ENCODE assay signal across 34 cellular contexts in genomic region chr6:157683707-157684106, GRCh38.
"Had no signal": no experiment of that assay in that cellular context is flagged by ENCODE, and none has a peak within 500 bp of the region (broad histone marks: within the 10 kb centered on the region; RNA-seq: fewer than 3 reads in every experiment).

No MANE protein-coding gene starts in this region.

- DNase-seq: activated CD4-positive, alpha-beta T cell treated with anti-CD3 and anti-CD28 coated beads, Interleukin-2, amount 10 ng/mL, durations not matched to agents 24 days and 14 days; activated CD4-positive, alpha-beta T cell treated with anti-CD3 and anti-CD28 coated beads, Interleukin-2, amount 50 U/mL, for 4 hours; activated CD4-positive, CD25-positive, alpha-beta regulatory T cell; activated CD8-positive, alpha-beta T cell treated with anti-CD3 and anti-CD28 coated beads for 36 hours; activated effector memory CD4-positive, alpha-beta T cell treated with anti-CD3 and anti-CD28 coated beads, Interleukin-2, amount 50 U/mL, for 16 hours; activated naive CD4-positive, alpha-beta T cell; activated naive CD4-positive, alpha-beta T cell treated with anti-CD3 and anti-CD28 coated beads, Interleukin-2, amount 50 U/mL, for 16 hours; activated naive CD8-positive, alpha-beta T cell treated with anti-CD3 and anti-CD28 coated beads for 36 hours; activated T-cell treated with anti-CD3 and anti-CD28 coated beads, Interleukin-2, amount 50 U/mL, for 1 hour; activated T-cell treated with anti-CD3 and anti-CD28 coated beads, Interleukin-2, amount 50 U/mL, for 72 hours; amniotic stem cell; aorta; MG63; MV-4-11; NCI-H1092; NCI-H1436 treated with DMSO at 0.1 percent for 48 hours; NCI-H1694 treated with DMSO at 0.1 percent for 48 hours; NCI-H2029; NCI-H226; NCI-H446 treated with DMSO at 0.1 percent for 48 hours; NCI-H69; NK-92 treated with Interleukin-12 subunit alpha and Interleukin-12 subunit beta, amount 100 ng/mL, for 24 hours; PC-3; Peyer's patch; RPMI8226; SIG-M5; SW 1271; T-helper 1 cell; T-helper 2 cell; T-helper 9 cell; WERI-Rb-1 had no signal

- H3K27me3 Mint-ChIP-seq: activated CD4-positive, alpha-beta T cell treated with anti-CD3 and anti-CD28 coated beads, Interleukin-2, amount 10 ng/mL, durations not matched to agents 24 days and 14 days; activated CD8-positive, alpha-beta T cell treated with anti-CD3 and anti-CD28 coated beads for 36 hours; activated naive CD8-positive, alpha-beta T cell treated with anti-CD3 and anti-CD28 coated beads for 36 hours; activated T-helper 17 cell treated with anti-CD3 and anti-CD28 coated beads, Interleukin-2, amount 50 U/mL, for 72 hours had no signal

- H3K9me3 ChIP-seq: MG63, Peyer's patch had no signal

- H3K4me3 ChIP-seq: cardiac muscle cell, MG63, Peyer's patch had no signal

- H3K36me3 Mint-ChIP-seq: activated naive CD8-positive, alpha-beta T cell treated with anti-CD3 and anti-CD28 coated beads for 36 hours had no signal

- H3K27ac ChIP-seq: cardiac muscle cell, Peyer's patch, WERI-Rb-1 had no signal

- H3K4me1 Mint-ChIP-seq: activated CD4-positive, alpha-beta T cell treated with anti-CD3 and anti-CD28 coated beads, Interleukin-2, amount 10 ng/mL, durations not matched to agents 24 days and 14 days; activated naive CD8-positive, alpha-beta T cell treated with anti-CD3 and anti-CD28 coated beads for 36 hours; activated T-helper 17 cell treated with anti-CD3 and anti-CD28 coated beads, Interleukin-2, amount 50 U/mL, for 72 hours had no signal

- H3K27ac Mint-ChIP-seq: activated CD4-positive, alpha-beta T cell treated with anti-CD3 and anti-CD28 coated beads, Interleukin-2, amount 10 ng/mL, durations not matched to agents 24 days and 14 days; activated CD8-positive, alpha-beta T cell treated with anti-CD3 and anti-CD28 coated beads for 36 hours; activated naive CD8-positive, alpha-beta T cell treated with anti-CD3 and anti-CD28 coated beads for 36 hours; activated T-cell treated with anti-CD3 and anti-CD28 coated beads, Interleukin-2, amount 50 U/mL, for 72 hours; activated T-helper 17 cell treated with anti-CD3 and anti-CD28 coated beads, Interleukin-2, amount 50 U/mL, for 72 hours had no signal

- H3K36me3 ChIP-seq: cardiac muscle cell, MG63, Peyer's patch, WERI-Rb-1 had no signal

- H3K4me3 Mint-ChIP-seq: activated CD4-positive, alpha-beta T cell treated with anti-CD3 and anti-CD28 coated beads, Interleukin-2, amount 10 ng/mL, durations not matched to agents 24 days and 14 days; activated CD8-positive, alpha-beta T cell treated with anti-CD3 and anti-CD28 coated beads for 36 hours; activated naive CD8-positive, alpha-beta T cell treated with anti-CD3 and anti-CD28 coated beads for 36 hours; activated T-cell treated with anti-CD3 and anti-CD28 coated beads, Interleukin-2, amount 50 U/mL, for 72 hours; activated T-helper 17 cell treated with anti-CD3 and anti-CD28 coated beads, Interleukin-2, amount 50 U/mL, for 72 hours had no signal

- ATAC-seq: activated CD8-positive, alpha-beta T cell treated with anti-CD3 and anti-CD28 coated beads for 36 hours; activated T-cell treated with anti-CD3 and anti-CD28 coated beads, Interleukin-2, amount 50 U/mL, for 72 hours; activated T-helper 17 cell treated with anti-CD3 and anti-CD28 coated beads, Interleukin-2, amount 50 U/mL, for 72 hours; Right ventricle myocardium inferior had no signal

- H3K9me3 Mint-ChIP-seq: activated CD4-positive, alpha-beta T cell treated with anti-CD3 and anti-CD28 coated beads, Interleukin-2, amount 10 ng/mL, durations not matched to agents 24 days and 14 days; activated CD8-positive, alpha-beta T cell treated with anti-CD3 and anti-CD28 coated beads for 36 hours; activated naive CD8-positive, alpha-beta T cell treated with anti-CD3 and anti-CD28 coated beads for 36 hours; activated T-cell treated with anti-CD3 and anti-CD28 coated beads, Interleukin-2, amount 50 U/mL, for 72 hours; activated T-helper 17 cell treated with anti-CD3 and anti-CD28 coated beads, Interleukin-2, amount 50 U/mL, for 72 hours had no signal

- H3K27me3 ChIP-seq: cardiac muscle cell, MG63, Peyer's patch had no signal
